20 cellular contexts compared by ENCODE assay signal in the genomic region with DNA sequence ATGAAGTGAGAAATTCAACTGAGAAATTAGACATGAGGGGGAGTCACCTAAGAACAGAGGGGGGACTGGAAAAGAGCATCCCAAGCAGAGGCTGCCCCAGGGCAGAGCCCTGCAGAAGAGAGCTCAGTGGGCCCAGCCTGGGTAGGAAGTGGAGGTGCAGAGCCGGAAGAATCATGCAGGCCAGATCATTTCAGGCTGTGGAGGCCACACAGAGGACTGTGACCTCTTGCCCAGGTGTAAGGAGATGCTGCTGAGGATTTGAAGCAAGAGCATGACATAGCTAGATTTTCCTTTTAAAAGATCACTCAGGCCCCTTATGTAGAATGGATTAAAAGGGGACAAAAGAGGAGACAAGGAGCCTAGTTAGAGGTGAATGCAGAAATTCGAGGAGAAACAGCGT.
A peak's percentile ranks its signal among the peaks of the same experiment; 100 is the strongest.
DNase-seq lines count a peak whose midpoint lies in the region; ATAC-seq, FAIRE-seq and TF ChIP-seq lines count a peak whose summit lies in the region.
"Had no signal": no experiment of that assay in that cellular context is flagged by ENCODE, and none has a peak within 500 bp of the region (broad histone marks: within the 10 kb centered on the region; RNA-seq: fewer than 3 reads in every experiment).

No MANE protein-coding gene starts in this region.

- H3K4me3 ChIP-seq in KMS-11 (IDR thresholded peaks at IDR 0.05; ENCODE audit: insufficient read depth, low read depth, low read length) (no peak overlapping the region), trophoblast cell (ENCODE audit: low read depth, low read length) (no peak overlapping the region)
- H3K4me3 ChIP-seq: lower lobe of right lung, right lobe of liver, vagina had no signal

- H3K4me1 Mint-ChIP-seq in activated T-cell treated with anti-CD3 and anti-CD28 coated beads, Interleukin-2, amount 50 U/mL, for 72 hours (ENCODE audit: low read depth): peaks cover 29% of the 10 kb centered on the region
- H3K4me1 Mint-ChIP-seq in activated naive CD8-positive, alpha-beta T cell treated with anti-CD3 and anti-CD28 coated beads, Interleukin-2, amount 10 ng/mL, durations not matched to agents 7 days and 5 days: peaks cover 21% of the 10 kb centered on the region
- H3K4me1 Mint-ChIP-seq: CD14-positive monocyte had no signal

- no peak for DNase-seq in activated T-cell treated with anti-CD3 and anti-CD28 coated beads, Interleukin-2, amount 50 U/mL, for 72 hours
- DNase-seq in activated T-cell treated with anti-CD3 and anti-CD28 coated beads for 4 hours: no peak
- no peak for DNase-seq in activated naive CD8-positive, alpha-beta T cell treated with anti-CD3 and anti-CD28 coated beads, Interleukin-2, amount 10 ng/mL, durations not matched to agents 7 days and 5 days
- DNase-seq in trophoblast cell: no peak
- DNase-seq in GM12891 (ENCODE audit: insufficient read length, low spot score): no peak
- DNase-seq in GDM1 (lab: John Stamatoyannopoulos, UW): no peak
- no peak for DNase-seq in G401 (ENCODE audit: low spot score)
- DNase-seq: activated gamma-delta T cell treated with Interleukin-2 at 50 U/mL for 16 hours; effector CD4-positive, alpha-beta T cell; H7; islet precursor cell; KG1; lower lobe of right lung; NCI-H187; NCI-H2227 treated with DMSO at 0.1 percent for 48 hours; right lobe of liver had no signal

- H2BK120ac ChIP-seq in trophoblast cell (ENCODE audit: insufficient read depth, low read length, poor library complexity): no peak overlapping the region

- no peak overlapping the region for H3K18ac ChIP-seq in trophoblast cell (ENCODE audit: low read length)

- H2BK5ac ChIP-seq in trophoblast cell (ENCODE audit: low read depth, low read length, poor library complexity): no peak overlapping the region

- no peak for TF ChIP-seq CTCF in KMS-11 (conservative IDR thresholded peaks at IDR 0.05; ENCODE audit: low read depth, low read length)

- H3K27me3 Mint-ChIP-seq in activated T-cell treated with anti-CD3 and anti-CD28 coated beads, Interleukin-2, amount 50 U/mL, for 72 hours (ENCODE audit: low read depth): peaks cover 27% of the 10 kb centered on the region
- peaks cover 15% of the 10 kb centered on the region for H3K27me3 Mint-ChIP-seq in activated naive CD8-positive, alpha-beta T cell treated with anti-CD3 and anti-CD28 coated beads, Interleukin-2, amount 10 ng/mL, durations not matched to agents 7 days and 5 days

- WGBS in trophoblast cell (ENCODE audit: extremely low coverage, insufficient coverage, insufficient read length): no CpG with 5 or more reads among the region's 3 CpGs

- H3K9me3 Mint-ChIP-seq in activated T-cell treated with anti-CD3 and anti-CD28 coated beads, Interleukin-2, amount 50 U/mL, for 72 hours: no peaks in the 10 kb centered on the region
- H3K9me3 Mint-ChIP-seq in activated naive CD8-positive, alpha-beta T cell treated with anti-CD3 and anti-CD28 coated beads, Interleukin-2, amount 10 ng/mL, durations not matched to agents 7 days and 5 days: no peaks in the 10 kb centered on the region

- H3K4me2 ChIP-seq in KMS-11: peak overlapping the region; percentile 76
- no peak overlapping the region for H3K4me2 ChIP-seq in trophoblast cell (ENCODE audit: low read length)

- no peaks in the 10 kb centered on the region for H3K36me3 ChIP-seq in KMS-11 (ENCODE audit: insufficient read depth)
- H3K36me3 ChIP-seq in trophoblast cell (ENCODE audit: control insufficient read depth in 1 of 2, insufficient read depth in 2 of 2, low read length in 2 of 2): no peaks in the 10 kb centered on the region
- H3K36me3 ChIP-seq: lower lobe of right lung, right lobe of liver, vagina had no signal

- H3K79me2 ChIP-seq in KMS-11 (ENCODE audit: insufficient read depth, low read depth) (no peaks in the 10 kb centered on the region), trophoblast cell (ENCODE audit: control insufficient read depth, insufficient read depth, low read length, poor library complexity) (no peaks in the 10 kb centered on the region)

- peak overlapping the region; percentile 73 to 75 for H3K4me3 Mint-ChIP-seq in activated T-cell treated with anti-CD3 and anti-CD28 coated beads, Interleukin-2, amount 50 U/mL, for 72 hours
- H3K4me3 Mint-ChIP-seq in activated naive CD8-positive, alpha-beta T cell treated with anti-CD3 and anti-CD28 coated beads, Interleukin-2, amount 10 ng/mL, durations not matched to agents 7 days and 5 days: no peak overlapping the region
- H3K4me3 Mint-ChIP-seq: CD14-positive monocyte had no signal

- H2AFZ ChIP-seq in KMS-11 (ENCODE audit: low read depth): peak overlapping the region; percentile 76
- peak overlapping the region; percentile 54 for H2AFZ ChIP-seq in trophoblast cell (ENCODE audit: insufficient read depth, low read length, poor library complexity)

- TF ChIP-seq POLR2A in GM12891 (IDR thresholded peaks at IDR 0.05; ENCODE audit: low read depth, low read length): no peak

- H4K20me1 ChIP-seq in KMS-11 (ENCODE audit: insufficient read depth): no peaks in the 10 kb centered on the region

- H4K12ac ChIP-seq in trophoblast cell (ENCODE audit: low read depth, low read length): no peak overlapping the region

- no peak overlapping the region for H4K8ac ChIP-seq in trophoblast cell (ENCODE audit: low read depth, low read length)

- H3K79me1 ChIP-seq in trophoblast cell (ENCODE audit: low read length): no peaks in the 10 kb centered on the region

- in situ Hi-C loops in G401 (cut with HindIII; ENCODE audit: low sequenced_read_pairs): no loop called here

- H3K23ac ChIP-seq in trophoblast cell (ENCODE audit: low read length): no peak overlapping the region

- no peaks in the 10 kb centered on the region for H3K9me3 ChIP-seq in trophoblast cell (ENCODE audit: insufficient read depth, low read depth, low read length)
- H3K9me3 ChIP-seq: lower lobe of right lung, right lobe of liver, vagina had no signal

- H3K27me3 ChIP-seq in KMS-11 (ENCODE audit: insufficient read depth, low read depth): no peaks in the 10 kb centered on the region
- no peaks in the 10 kb centered on the region for H3K27me3 ChIP-seq in trophoblast cell (ENCODE audit: insufficient read depth, low read length)
- H3K27me3 ChIP-seq: right lobe of liver, vagina had no signal

- no peak overlapping the region for H2AK5ac ChIP-seq in trophoblast cell (ENCODE audit: low read length)

- no peak overlapping the region for H2BK12ac ChIP-seq in trophoblast cell (ENCODE audit: low read length)

- H3K4ac ChIP-seq in trophoblast cell (ENCODE audit: low read depth, low read length): no peak overlapping the region

- peaks cover 32% of the 10 kb centered on the region for H3K4me1 ChIP-seq in KMS-11 (ENCODE audit: low read depth, poor library complexity, severe bottlenecking)
- no peaks in the 10 kb centered on the region for H3K4me1 ChIP-seq in trophoblast cell (ENCODE audit: control insufficient read depth in 1 of 2, insufficient read depth in 2 of 2, low read length in 2 of 2)
- H3K4me1 ChIP-seq: right lobe of liver had no signal

- H3K27ac ChIP-seq in KMS-11: peak overlapping the region; percentile 90
- no peak overlapping the region for H3K27ac ChIP-seq in trophoblast cell (ENCODE audit: low read depth, low read length)
- H3K27ac ChIP-seq: lower lobe of right lung, vagina had no signal

- peaks cover 0 to 1% of the 10 kb centered on the region in 2 donors for H3K36me3 Mint-ChIP-seq in activated T-cell treated with anti-CD3 and anti-CD28 coated beads, Interleukin-2, amount 50 U/mL, for 72 hours (ENCODE audit: insufficient read depth in 2 of 2)
- peaks cover 2% of the 10 kb centered on the region for H3K36me3 Mint-ChIP-seq in activated naive CD8-positive, alpha-beta T cell treated with anti-CD3 and anti-CD28 coated beads, Interleukin-2, amount 10 ng/mL, durations not matched to agents 7 days and 5 days
- H3K36me3 Mint-ChIP-seq: CD14-positive monocyte had no signal

- H4K91ac ChIP-seq in trophoblast cell (ENCODE audit: low read depth, low read length): no peak overlapping the region

- H3K27ac Mint-ChIP-seq in activated T-cell treated with anti-CD3 and anti-CD28 coated beads, Interleukin-2, amount 50 U/mL, for 72 hours: peak overlapping the region; percentile 5
- peak overlapping the region; percentile 74 for H3K27ac Mint-ChIP-seq in activated naive CD8-positive, alpha-beta T cell treated with anti-CD3 and anti-CD28 coated beads, Interleukin-2, amount 10 ng/mL, durations not matched to agents 7 days and 5 days
- H3K27ac Mint-ChIP-seq: CD14-positive monocyte had no signal

- no peak overlapping the region for H3K14ac ChIP-seq in trophoblast cell (ENCODE audit: low read length)

- no peak for ATAC-seq in activated T-cell treated with anti-CD3 and anti-CD28 coated beads, Interleukin-2, amount 50 U/mL, for 72 hours (replicated peaks in 1 of 2)
- no peak for ATAC-seq in activated naive CD8-positive, alpha-beta T cell treated with anti-CD3 and anti-CD28 coated beads, Interleukin-2, amount 10 ng/mL, durations not matched to agents 7 days and 5 days (ENCODE audit: low read depth)
- ATAC-seq: lower lobe of right lung had no signal

- POLR2A ChIA-PET in activated naive CD8-positive, alpha-beta T cell treated with anti-CD3 and anti-CD28 coated beads, Interleukin-2, amount 10 ng/mL, durations not matched to agents 7 days and 5 days (lab: Charles Lee): interaction anchor here (1.2 kb wide), 1 partner anchor 33 kb away, joined by 3 read pairs; no protein-coding TSS in a partner anchor

- H3K9ac ChIP-seq in KMS-11 (peak overlapping the region; percentile 43; the same call in 1 of the 2 replicates), trophoblast cell (ENCODE audit: low read length) (no peak overlapping the region)

- FAIRE-seq in GM12891 (lab: Jason Lieb, UNC): no peak
- FAIRE-seq: frontal cortex had no signal

TF ChIP-seq in GM12891, 5 proteins besides CTCF, POLR2A, EP300 and RAD21:
- TF ChIP-seq POLR2AphosphoS5 (IDR thresholded peaks at IDR 0.05; ENCODE audit: low read depth, low read length) (no peak), PAX5 (IDR thresholded peaks at IDR 0.05; ENCODE audit: insufficient read depth, low read length, severe bottlenecking) (no peak), SPI1 (IDR thresholded peaks at IDR 0.05; ENCODE audit: low read depth, low read length) (no peak), POU2F2 (IDR thresholded peaks at IDR 0.05; ENCODE audit: low read depth, low read length) (no peak)
TF ChIP-seq in GM12891: peak in this region for 0.
